In genomic region chr13:43933378-43933777, GRCh38 we compare ENCODE assay signal across 11 cellular contexts. TPM values are rescaled to one million over a fixed set of nuclear protein-coding genes. Genes with fewer than 3 reads are reported as not detected.
DNase-seq lines count a peak whose midpoint lies in the region; ATAC-seq and TF ChIP-seq lines count a peak whose summit lies in the region.
"Had no signal": no experiment of that assay in that cellular context is flagged by ENCODE, and none has a peak within 500 bp of the region (broad histone marks: within the 10 kb centered on the region; RNA-seq: fewer than 3 reads in every experiment).

No MANE protein-coding gene starts in this region.

- intact Hi-C loops in posterior vena cava (cut with DNase I), result no loop called here

- peak; percentile 56 for DNase-seq in GM10248 (ENCODE audit: extremely low spot score)
- no peak for DNase-seq in NCI-H2029 treated with DMSO at 0.1 percent for 48 hours (lab: John Stamatoyannopoulos, UW)
- DNase-seq in posterior vena cava (ENCODE audit: low spot score), result no peak
- no peak for DNase-seq in activated CD8-positive, alpha-beta memory T cell treated with anti-CD3 and anti-CD28 coated beads for 24 hours
- DNase-seq in activated CD8-positive, alpha-beta memory T cell treated with anti-CD3 and anti-CD28 coated beads, Interleukin-2, amount 50 U/mL, for 48 hours, result no peak
- DNase-seq: activated effector memory CD4-positive, alpha-beta T cell treated with Interleukin-2 at 50 U/mL for 16 hours; left ventricle myocardium inferior; NCI-H1417 had no signal

- no peak for TF ChIP-seq CTCF in GM10248 (IDR thresholded peaks at IDR 0.05; ENCODE audit: control extremely low read depth, extremely low read depth, low read depth, missing control alignments)

- CTCF ChIA-PET in GM10248 (lab: Yijun Ruan, JAX), result no interaction called here

- ATAC-seq in GM19324 (IDR thresholded peaks at IDR 0.05; ENCODE audit: low FRiP score, unreplicated experiment), result peak; percentile 96
- peak; percentile 100 for ATAC-seq in HG02678 (IDR thresholded peaks at IDR 0.05; ENCODE audit: unreplicated experiment)
- peak; percentile 100 for ATAC-seq in HG03442 (IDR thresholded peaks at IDR 0.05; ENCODE audit: unreplicated experiment)

- POLR2A ChIA-PET in GM10248 (lab: Yijun Ruan, JAX), result no interaction called here

RNA-seq across cellular contexts. Expression of gene LACC1, which starts 53.7 kb away (rescaled TPM):
- total RNA-seq in posterior vena cava, result 10 to 100 TPM; 12.7 to 13.1 TPM

RNA-seq across cellular contexts. Expression of gene CCDC122, which starts 53.8 kb away (rescaled TPM):
- 1 to 10 TPM; 5.8 to 9.9 TPM for total RNA-seq in posterior vena cava
